Comparison of ENCODE assay signal across 8 cellular contexts in genomic region chr11:62841361-62842170, GRCh38. TPM values are rescaled to one million over a fixed set of nuclear protein-coding genes. Genes with fewer than 3 reads are reported as not detected.
A peak's percentile ranks its signal among the peaks of the same experiment; 100 is the strongest.
DNase-seq lines count a peak whose midpoint lies in the region; ATAC-seq and TF ChIP-seq lines count a peak whose summit lies in the region.

No MANE protein-coding gene starts in this region.

- peak; percentile 55 for ATAC-seq in HG03060 (IDR thresholded peaks at IDR 0.05; ENCODE audit: low read depth, unreplicated experiment)

- CTCF ChIA-PET in A673 (lab: Charles Lee): interaction anchor here (0.9 kb wide), 1 partner anchor 41 kb away, joined by 11 read pairs; no protein-coding TSS in a partner anchor

- H3K4me3 ChIP-seq in A673 (ENCODE audit: low read depth, low read length, poor library complexity, severe bottlenecking): peak overlapping the region; percentile 44
- H3K4me3 ChIP-seq in breast epithelium: peak overlapping the region; percentile 68 to 99 (median 91)
- H3K4me3 ChIP-seq in iPS-20b (ENCODE audit: low read length): peak overlapping the region; percentile 72
- peak overlapping the region; percentile 61 to 96 (median 82) for H3K4me3 ChIP-seq in skin epidermis

- TF ChIP-seq POLR2A in GM18526 (IDR thresholded peaks at IDR 0.05; ENCODE audit: extremely low read depth, insufficient read length) (peak; percentile 99), breast epithelium (IDR thresholded peaks at IDR 0.05) (peak; percentile 100)

- DNase-seq in A673 (ENCODE audit: low spot score) (peak; percentile 100), NCI-H2107 (lab: John Stamatoyannopoulos, UW) (peak; percentile 77), UCSD-AML1 (lab: John Stamatoyannopoulos, UW; ENCODE audit: unreplicated experiment) (peak; percentile 79), breast epithelium (ENCODE audit: low spot score in 2 of 2) (peak; percentile 81 to 91)

- peak overlapping the region; percentile 99 for H3K27ac ChIP-seq in A673 (ENCODE audit: low read depth, low read length, poor library complexity, severe bottlenecking)
- H3K27ac ChIP-seq in breast epithelium: peak overlapping the region; percentile 96 to 99
- peak overlapping the region; percentile 87 for H3K27ac ChIP-seq in iPS-20b (ENCODE audit: low read length)
- H3K27ac ChIP-seq in skin epidermis: peak overlapping the region; percentile 69 to 100 (median 98)

- H3K9me3 ChIP-seq in A673 (ENCODE audit: low read depth, low read length, poor library complexity, severe bottlenecking) (no peaks in the 10 kb centered on the region), breast epithelium (no peaks in the 10 kb centered on the region), iPS-20b (ENCODE audit: insufficient read depth, low read depth, low read length) (no peaks in the 10 kb centered on the region)

- TF ChIP-seq CTCF in A673 (conservative IDR thresholded peaks at IDR 0.05; ENCODE audit: low read depth, low read length) (no peak), breast epithelium (IDR thresholded peaks at IDR 0.05) (peak in 1 of 3 donors; percentile 15)

- peaks cover 17% of the 10 kb centered on the region for H3K4me1 ChIP-seq in A673 (ENCODE audit: insufficient read depth, low read length, poor library complexity, severe bottlenecking)
- peaks cover 0 to 7% of the 10 kb centered on the region in 2 donors for H3K4me1 ChIP-seq in breast epithelium
- no peaks in the 10 kb centered on the region for H3K4me1 ChIP-seq in iPS-20b (ENCODE audit: insufficient read depth, low read length)

- H3K36me3 ChIP-seq in A673 (ENCODE audit: insufficient read depth, low read length, poor library complexity, severe bottlenecking) (peaks cover 16% of the 10 kb centered on the region), breast epithelium (no peaks in the 10 kb centered on the region), iPS-20b (ENCODE audit: insufficient read depth, low read depth, low read length) (peaks cover 12% of the 10 kb centered on the region)

- TSS peak; percentile 96 for BruUV-seq in A673 (replicated peaks; lab: Mats Ljungman, UMichigan)

- intact Hi-C loops in A673 (cut with micrococcal nuclease; ENCODE audit: unreplicated experiment) (loop anchor here (1.0 to 5.0 kb wide), 3 partner anchors 40 to 113 kb away; partner anchors contain the start of genes TMEM179B and TTC9C), breast epithelium (cut with DNase I; ENCODE audit: low total_unique reads) (no loop called here)

- POLR2A ChIA-PET in A673 (lab: Charles Lee; ENCODE audit: low non-redundant PET): interaction anchor here (0.6 to 2.2 kb wide), 16 partner anchors 9 to 1937 kb away, joined by 3 to 27 read pairs (median 5); partner anchors contain the start of genes EEF1G, HNRNPUL2, SLC3A2 and STX5

- peak overlapping the region; percentile 88 for H3K9ac ChIP-seq in iPS-20b (ENCODE audit: low read depth, low read length)

- H3K27me3 ChIP-seq in A673 (replicated peaks; ENCODE audit: insufficient read depth, low read depth, low read length, poor library complexity): no peaks in the 10 kb centered on the region
- no peaks in the 10 kb centered on the region for H3K27me3 ChIP-seq in breast epithelium
- no peaks in the 10 kb centered on the region for H3K27me3 ChIP-seq in iPS-20b (ENCODE audit: insufficient read depth, low read length)

RNA-seq across cellular contexts. Expression of gene WDR74, which starts 2.2 kb away (rescaled TPM):
- total RNA-seq in A673 (2021) (147 and 155 TPM in 2 replicates), breast epithelium (10 to 100 TPM; 46.6 to 62.6 (median 48.7) TPM)

RNA-seq across cellular contexts. Expression of gene TEX54, which starts 8.9 kb away (rescaled TPM):
- 0.77 TPM in 1 of 2 replicates, not detected in the other for total RNA-seq in A673 (2021)
- total RNA-seq in breast epithelium: 1 to 10 TPM in 1 of 3 donors, not detected in 2; 1.6 TPM

RNA-seq across cellular contexts. Expression of gene STX5, which starts 9.7 kb away (rescaled TPM):
- total RNA-seq in A673 (2021) (29.2 and 38.1 TPM in 2 replicates), breast epithelium (10 to 100 TPM; 30.8 to 42.3 (median 34.2) TPM)

RNA-seq across cellular contexts. Expression of gene NXF1, which starts 36.3 kb away (rescaled TPM):
- 78.8 and 82.0 TPM in 2 replicates for total RNA-seq in A673 (2021)
- total RNA-seq in breast epithelium: 10 to 100 TPM; 74.9 to 89.3 (median 76.4) TPM

RNA-seq across cellular contexts. Expression of gene SLC3A2, which starts 39.1 kb away (rescaled TPM):
- total RNA-seq in A673 (2021) (480 and 511 TPM in 2 replicates), breast epithelium (100 to 1,000 TPM; 147 to 214 (median 171) TPM)

Comparison
In these comparisons a context has a peak if more than half of its experiments do, and no peak if none do; other contexts are left out.
1. Peak in every context shown above with its lines: DNase-seq, ATAC-seq, H3K4me3 ChIP-seq and H3K27ac ChIP-seq.